In genomic region chr16:11006666-11007065, GRCh38 we compare ENCODE assay signal across 13 cellular contexts.
"Had no signal": no experiment of that assay in that cellular context is flagged by ENCODE, and none has a peak within 500 bp of the region (broad histone marks: within the 10 kb centered on the region; RNA-seq: fewer than 3 reads in every experiment).

No MANE protein-coding gene starts in this region.

- H3K4me3 Mint-ChIP-seq: activated naive CD8-positive, alpha-beta T cell treated with anti-CD3 and anti-CD28 coated beads, Interleukin-2, amount 10 ng/mL, durations not matched to agents 7 days and 5 days; brain; nephron; stimulated activated effector memory CD8-positive, alpha-beta T cell treated with anti-CD3 and anti-CD28 coated beads, Interleukin-12 subunit alpha, Interleukin-12 subunit beta, amount 100 ng/mL, for 72 hours had no signal

- H3K27me3 ChIP-seq: dorsolateral prefrontal cortex, foreskin keratinocyte, hepatocyte had no signal

- H2AFZ ChIP-seq: hepatocyte had no signal

- H3K27me3 Mint-ChIP-seq: activated naive CD8-positive, alpha-beta T cell treated with anti-CD3 and anti-CD28 coated beads, Interleukin-2, amount 10 ng/mL, durations not matched to agents 7 days and 5 days; brain had no signal

- H3K4me3 ChIP-seq: dorsolateral prefrontal cortex, hepatocyte had no signal

- DNase-seq: activated CD4-positive, alpha-beta T cell treated with anti-CD3 and anti-CD28 coated beads, Interleukin-2, amount 50 U/mL, for 4 hours; activated CD4-positive, CD25-positive, alpha-beta regulatory T cell treated with anti-CD3 and anti-CD28 coated beads, Interleukin-2, amount 50 U/mL, for 72 hours; activated naive CD8-positive, alpha-beta T cell treated with anti-CD3 and anti-CD28 coated beads, Interleukin-2, amount 10 ng/mL, durations not matched to agents 7 days and 5 days; caudate nucleus; dorsolateral prefrontal cortex; foreskin keratinocyte; stimulated activated CD4-positive, alpha-beta T cell treated with anti-CD3 and anti-CD28 coated beads, Interleukin-4, amount 100 ng/mL, for 24 hours had no signal

- H3K27ac ChIP-seq: hepatocyte, VCaP had no signal

- H3K79me2 ChIP-seq: hepatocyte had no signal

- H3K9me3 Mint-ChIP-seq: activated naive CD8-positive, alpha-beta T cell treated with anti-CD3 and anti-CD28 coated beads, Interleukin-2, amount 10 ng/mL, durations not matched to agents 7 days and 5 days; nephron; stimulated activated effector memory CD8-positive, alpha-beta T cell treated with anti-CD3 and anti-CD28 coated beads, Interleukin-12 subunit alpha, Interleukin-12 subunit beta, amount 100 ng/mL, for 72 hours had no signal

- H3K4me2 ChIP-seq: hepatocyte had no signal

- ATAC-seq: foreskin keratinocyte; sciatic nerve; stimulated activated effector memory CD8-positive, alpha-beta T cell treated with anti-CD3 and anti-CD28 coated beads, Interleukin-12 subunit alpha, Interleukin-12 subunit beta, amount 100 ng/mL, for 72 hours had no signal

- H3K27ac Mint-ChIP-seq: activated naive CD8-positive, alpha-beta T cell treated with anti-CD3 and anti-CD28 coated beads, Interleukin-2, amount 10 ng/mL, durations not matched to agents 7 days and 5 days; nephron; stimulated activated effector memory CD8-positive, alpha-beta T cell treated with anti-CD3 and anti-CD28 coated beads, Interleukin-12 subunit alpha, Interleukin-12 subunit beta, amount 100 ng/mL, for 72 hours had no signal
